In genomic region chr7:100626530-100627237, GRCh38 we compare ENCODE assay signal across 9 cellular contexts. TPM values are rescaled to one million over a fixed set of nuclear protein-coding genes. Genes with fewer than 3 reads are reported as not detected.
DNase-seq lines count a peak whose midpoint lies in the region; ATAC-seq and TF ChIP-seq lines count a peak whose summit lies in the region.
"Had no signal": no experiment of that assay in that cellular context is flagged by ENCODE, and none has a peak within 500 bp of the region (broad histone marks: within the 10 kb centered on the region; RNA-seq: fewer than 3 reads in every experiment).

No MANE protein-coding gene starts in this region.

- H3K9me2 ChIP-seq in Karpas-422 (replicated peaks; ENCODE audit: insufficient read depth, low read length) = no peaks in the 10 kb centered on the region

- H3K9ac ChIP-seq in Karpas-422 (ENCODE audit: low read length) = peak overlapping the region; percentile 73
- H3K9ac ChIP-seq in trophoblast cell (ENCODE audit: low read length) = no peak overlapping the region

- in situ Hi-C loops in SK-MEL-5 (cut with HindIII; ENCODE audit: low pct_unique_long_range_greater_than_20kb, low sequenced_read_pairs) = no loop called here

- peak overlapping the region; percentile 66 for H3K4me3 Mint-ChIP-seq in activated naive CD4-positive, alpha-beta T cell treated with anti-CD3 and anti-CD28 coated beads for 36 hours

- H4K8ac ChIP-seq in trophoblast cell (ENCODE audit: low read depth, low read length) = no peak overlapping the region

- no peak overlapping the region for H3K14ac ChIP-seq in trophoblast cell (ENCODE audit: low read length)

- peaks cover 24% of the 10 kb centered on the region for H3K4me1 Mint-ChIP-seq in activated naive CD4-positive, alpha-beta T cell treated with anti-CD3 and anti-CD28 coated beads for 36 hours (ENCODE audit: low read depth)

- peak in 1 of 2 donors; percentile 11 for TF ChIP-seq POLR2A in tibial nerve (IDR thresholded peaks at IDR 0.05)

- no peak overlapping the region for H2BK120ac ChIP-seq in trophoblast cell (ENCODE audit: insufficient read depth, low read length, poor library complexity)

- H3K36me3 ChIP-seq in Karpas-422 (ENCODE audit: insufficient read depth, low read length) (no peaks in the 10 kb centered on the region), trophoblast cell (ENCODE audit: control insufficient read depth in 1 of 2, insufficient read depth in 2 of 2, low read length in 2 of 2) (no peaks in the 10 kb centered on the region), tibial nerve (peaks cover 0 to under 1% (median 0%) of the 10 kb centered on the region in 3 donors)

- no peak overlapping the region for H3K4ac ChIP-seq in trophoblast cell (ENCODE audit: low read depth, low read length)

- H3K27me3 ChIP-seq in Karpas-422 (ENCODE audit: low read length) = no peaks in the 10 kb centered on the region
- peaks cover 7% of the 10 kb centered on the region for H3K27me3 ChIP-seq in trophoblast cell (ENCODE audit: insufficient read depth, low read length)
- no peaks in the 10 kb centered on the region for H3K27me3 ChIP-seq in tibial nerve

- ATAC-seq in GM21515 (IDR thresholded peaks at IDR 0.05; ENCODE audit: unreplicated experiment) = peak; percentile 74

- peak overlapping the region; percentile 70 for H3K4me3 ChIP-seq in Karpas-422 (ENCODE audit: low read length)
- H3K4me3 ChIP-seq in trophoblast cell (ENCODE audit: low read depth, low read length) = no peak overlapping the region
- H3K4me3 ChIP-seq in tibial nerve = peak overlapping the region in 3 of 4 donors; percentile 16 to 40 (median 39)

- CTCF ChIA-PET in activated naive CD4-positive, alpha-beta T cell treated with anti-CD3 and anti-CD28 coated beads for 36 hours (lab: Charles Lee) = interaction anchor here (0.6 to 2.5 kb wide), 5 partner anchors 14 to 549 kb away, joined by 3 to 13 read pairs (median 5); partner anchors contain the start of genes LRCH4 and MOSPD3

- H3K27me3 Mint-ChIP-seq in activated naive CD4-positive, alpha-beta T cell treated with anti-CD3 and anti-CD28 coated beads for 36 hours (ENCODE audit: low read depth) = no peaks in the 10 kb centered on the region

- H2AK5ac ChIP-seq in trophoblast cell (ENCODE audit: low read length) = no peak overlapping the region

- H3K18ac ChIP-seq in trophoblast cell (ENCODE audit: low read length) = no peak overlapping the region

- H3K27ac Mint-ChIP-seq in activated naive CD4-positive, alpha-beta T cell treated with anti-CD3 and anti-CD28 coated beads for 36 hours = peak overlapping the region; percentile 24

- H2AFZ ChIP-seq in Karpas-422 (ENCODE audit: low read length) (peak overlapping the region; percentile 90; the same call in 1 of the 2 replicates), trophoblast cell (ENCODE audit: insufficient read depth, low read length, poor library complexity) (no peak overlapping the region)

- H3K4me1 ChIP-seq in Karpas-422 (ENCODE audit: low read length) = peaks cover 20% of the 10 kb centered on the region
- H3K4me1 ChIP-seq in trophoblast cell (ENCODE audit: control insufficient read depth in 1 of 2, insufficient read depth in 2 of 2, low read length in 2 of 2) = peaks cover 0 to 3% of the 10 kb centered on the region in 2 experiments
- H3K4me1 ChIP-seq in tibial nerve = peaks cover 0 to 12% (median 8%) of the 10 kb centered on the region in 4 donors

- intact Hi-C loops in activated naive CD4-positive, alpha-beta T cell treated with anti-CD3 and anti-CD28 coated beads for 36 hours (cut with micrococcal nuclease) = loop anchor here (1.0 to 5.0 kb wide), 5 partner anchors 14 to 226 kb away; partner anchors contain the start of genes FBXO24, LRCH4, MEPCE and MOSPD3

- H3K4me2 ChIP-seq in Karpas-422 (ENCODE audit: low read depth, low read length, poor library complexity, severe bottlenecking) = peak overlapping the region; percentile 78
- H3K4me2 ChIP-seq in trophoblast cell (ENCODE audit: low read length) = peak overlapping the region; percentile 51

- H4K20me1 ChIP-seq in Karpas-422 (ENCODE audit: insufficient read depth, low read depth, low read length) = no peaks in the 10 kb centered on the region

- H3K27ac ChIP-seq in Karpas-422 (ENCODE audit: low read length) (no peak overlapping the region), trophoblast cell (ENCODE audit: low read depth, low read length) (no peak overlapping the region), tibial nerve (peak overlapping the region in 2 of 4 donors; percentile 52 to 71)

- no peaks in the 10 kb centered on the region for H3K36me3 Mint-ChIP-seq in activated naive CD4-positive, alpha-beta T cell treated with anti-CD3 and anti-CD28 coated beads for 36 hours (ENCODE audit: low read depth)

- no peak overlapping the region for H3K23ac ChIP-seq in trophoblast cell (ENCODE audit: low read length)

- H2BK12ac ChIP-seq in trophoblast cell (ENCODE audit: low read length) = no peak overlapping the region

- TF ChIP-seq EP300 in tibial nerve (IDR thresholded peaks at IDR 0.05) = no peak

- H2BK5ac ChIP-seq in trophoblast cell (ENCODE audit: low read depth, low read length, poor library complexity) = no peak overlapping the region

- no peak for TF ChIP-seq CTCF in tibial nerve (IDR thresholded peaks at IDR 0.05)

- WGBS in trophoblast cell (ENCODE audit: extremely low coverage, insufficient coverage, insufficient read length) = no CpG with 5 or more reads among the region's 37 CpGs
- 4 to 7% methylated on average over 19 to 31 of the region's 37 CpGs for WGBS in tibial nerve, 2 donors

- H4K12ac ChIP-seq in trophoblast cell (ENCODE audit: low read depth, low read length) = no peak overlapping the region

- no peaks in the 10 kb centered on the region for H3K79me1 ChIP-seq in trophoblast cell (ENCODE audit: low read length)

- peak; percentile 84 for DNase-seq in CD1c-positive myeloid dendritic cell (ENCODE audit: extremely low spot score)
- DNase-seq in Karpas-422 = peak; percentile 93
- DNase-seq in SK-MEL-5 (ENCODE audit: low read depth, low spot score) = peak; percentile 91
- DNase-seq in activated naive CD4-positive, alpha-beta T cell treated with anti-CD3 and anti-CD28 coated beads for 36 hours = peak; percentile 91
- peak; percentile 96 for DNase-seq in germinal center (ENCODE audit: low spot score)
- DNase-seq in trophoblast cell = peak; percentile 78 to 82
- peak; percentile 57 to 69 for DNase-seq in tibial nerve (ENCODE audit: low spot score in 2 of 2)

- no peaks in the 10 kb centered on the region for H3K9me3 Mint-ChIP-seq in activated naive CD4-positive, alpha-beta T cell treated with anti-CD3 and anti-CD28 coated beads for 36 hours

- H3K79me2 ChIP-seq in Karpas-422 (ENCODE audit: low read length) (no peaks in the 10 kb centered on the region), trophoblast cell (ENCODE audit: control insufficient read depth, insufficient read depth, low read length, poor library complexity) (no peaks in the 10 kb centered on the region)

- H4K91ac ChIP-seq in trophoblast cell (ENCODE audit: low read depth, low read length) = no peak overlapping the region

- H3K9me3 ChIP-seq in Karpas-422 (ENCODE audit: low read length) (no peaks in the 10 kb centered on the region), trophoblast cell (ENCODE audit: insufficient read depth, low read depth, low read length) (peaks cover 6% of the 10 kb centered on the region), tibial nerve (no peaks in the 10 kb centered on the region)

RNA-seq across cellular contexts. Expression of gene MOSPD3, which starts 14.3 kb away (rescaled TPM):
- 8.2 and 9.7 TPM in 2 replicates for total RNA-seq in Karpas-422 (2014; rRNA removed; shearing (Covaris generic); ENCODE audit: low replicate concordance)
- total RNA-seq in SK-MEL-5 (2014; rRNA removed; shearing (Covaris generic)) = 14.0 and 16.7 TPM in 2 replicates
- 28.9 and 49.1 TPM in 2 replicates for polyA plus RNA-seq in SK-MEL-5 (2015; cell fraction: cytosol; rRNA removed)
- 35.4 and 42.9 TPM in 2 replicates for polyA plus RNA-seq in SK-MEL-5 (2015; cell fraction: nucleus; rRNA removed)
- 10 to 100 TPM; 12.3 to 13.0 TPM for total RNA-seq in activated naive CD4-positive, alpha-beta T cell treated with anti-CD3 and anti-CD28 coated beads for 36 hours
- polyA plus RNA-seq in trophoblast cell (2013) = 18.6 and 19.0 TPM in 2 replicates
- 10 to 100 TPM in 3 of 4 donors, 1 to 10 TPM in 1; 9.4 to 31.2 (median 24.3) TPM for total RNA-seq in tibial nerve

RNA-seq across cellular contexts. Expression of gene TFR2, which starts 14.7 kb away (rescaled TPM):
- 4.2 and 12.0 TPM in 2 replicates for total RNA-seq in Karpas-422 (2014; rRNA removed; shearing (Covaris generic); ENCODE audit: low replicate concordance)
- total RNA-seq in SK-MEL-5 (2014; rRNA removed; shearing (Covaris generic)) = 0.29 and 1.6 TPM in 2 replicates
- 0.24 and 0.41 TPM in 2 replicates for polyA plus RNA-seq in SK-MEL-5 (2015; cell fraction: cytosol; rRNA removed)
- polyA plus RNA-seq in SK-MEL-5 (2015; cell fraction: nucleus; rRNA removed) = 0.56 and 2.3 TPM in 2 replicates
- total RNA-seq in activated naive CD4-positive, alpha-beta T cell treated with anti-CD3 and anti-CD28 coated beads for 36 hours = 1 to 10 TPM; 4.2 to 5.1 TPM
- polyA plus RNA-seq in trophoblast cell (2013) = 0.24 and 0.30 TPM in 2 replicates
- total RNA-seq in tibial nerve = 1 to 10 TPM in 1 of 4 donors, not detected in 3; 2.1 TPM
- total RNA-seq: HT1080 had no signal

RNA-seq across cellular contexts. Expression of gene PCOLCE, which starts 24.5 kb away (rescaled TPM):
- total RNA-seq in Karpas-422 (2014; rRNA removed; shearing (Covaris generic); ENCODE audit: low replicate concordance) = 2.8 and 12.3 TPM in 2 replicates
- total RNA-seq in SK-MEL-5 (2014; rRNA removed; shearing (Covaris generic)) = 0.59 and 1.1 TPM in 2 replicates
- polyA plus RNA-seq in SK-MEL-5 (2015; cell fraction: cytosol; rRNA removed) = 2.8 and 3.9 TPM in 2 replicates
- 23.1 and 50.7 TPM in 2 replicates for polyA plus RNA-seq in SK-MEL-5 (2015; cell fraction: nucleus; rRNA removed)
- 1 to 10 TPM; 5.8 to 6.8 TPM for total RNA-seq in activated naive CD4-positive, alpha-beta T cell treated with anti-CD3 and anti-CD28 coated beads for 36 hours
- 37.2 and 37.6 TPM in 2 replicates for polyA plus RNA-seq in trophoblast cell (2013)
- total RNA-seq in tibial nerve = 100 to 1,000 TPM in 3 of 4 donors, 10 to 100 TPM in 1; 55.9 to 155 (median 125) TPM

RNA-seq across cellular contexts. Expression of gene ACTL6B, which starts 29.6 kb away (rescaled TPM):
- total RNA-seq in Karpas-422 (2014; rRNA removed; shearing (Covaris generic); ENCODE audit: low replicate concordance) = not detected in 2 replicates
- total RNA-seq in SK-MEL-5 (2014; rRNA removed; shearing (Covaris generic)) = not detected in 2 replicates
- not detected in 2 replicates for polyA plus RNA-seq in SK-MEL-5 (2015; cell fraction: cytosol; rRNA removed)
- polyA plus RNA-seq in SK-MEL-5 (2015; cell fraction: nucleus; rRNA removed) = not detected in 2 replicates
- total RNA-seq in activated naive CD4-positive, alpha-beta T cell treated with anti-CD3 and anti-CD28 coated beads for 36 hours = not detected
- not detected in 2 replicates for polyA plus RNA-seq in trophoblast cell (2013)
- total RNA-seq in tibial nerve = not detected
- total RNA-seq: HT1080 had no signal

RNA-seq across cellular contexts. Expression of gene FBXO24, which starts 40.6 kb away (rescaled TPM):
- total RNA-seq in Karpas-422 (2014; rRNA removed; shearing (Covaris generic); ENCODE audit: low replicate concordance) = 1.0 TPM in 1 of 2 replicates, not detected in the other
- 0.13 and 0.55 TPM in 2 replicates for total RNA-seq in SK-MEL-5 (2014; rRNA removed; shearing (Covaris generic))
- polyA plus RNA-seq in SK-MEL-5 (2015; cell fraction: cytosol; rRNA removed) = 1.9 and 3.2 TPM in 2 replicates
- 4.4 and 8.3 TPM in 2 replicates for polyA plus RNA-seq in SK-MEL-5 (2015; cell fraction: nucleus; rRNA removed)
- total RNA-seq in activated naive CD4-positive, alpha-beta T cell treated with anti-CD3 and anti-CD28 coated beads for 36 hours = 1 to 10 TPM; 1.5 to 2.6 TPM
- polyA plus RNA-seq in trophoblast cell (2013) = 0.29 and 0.47 TPM in 2 replicates
- 1 to 10 TPM in 1 of 4 donors, under 1 TPM in 2, not detected in 1; 0.30 to 2.2 (median 0.84) TPM for total RNA-seq in tibial nerve
- total RNA-seq: HT1080 had no signal
